In genomic region chr2:233341296-233341695, GRCh38 we compare ENCODE assay signal across 9 cellular contexts. TPM values are rescaled to one million over a fixed set of nuclear protein-coding genes. Genes with fewer than 3 reads are reported as not detected.
"Had no signal": no experiment of that assay in that cellular context is flagged by ENCODE, and none has a peak within 500 bp of the region (broad histone marks: within the 10 kb centered on the region; RNA-seq: fewer than 3 reads in every experiment).

No MANE protein-coding gene starts in this region.

- H3K4me3 ChIP-seq: GM12878 had no signal

- ATAC-seq: GM12878 had no signal

- DNase-seq: GDM1, GF-D8 had no signal

- FAIRE-seq: G401.6, GM12878, GM12891, GM12892, GM18507, GM19239 had no signal

RNA-seq across cellular contexts. Expression of gene SAG, which starts 33.7 kb away (rescaled TPM):
- total RNA-seq: G401, GM12878 had no signal
